ENCODE assay signal across 1 cellular context in genomic region chr10:93852721-93853120, GRCh38.
TF ChIP-seq lines count a peak whose summit lies in the region.

No MANE protein-coding gene starts in this region.

TF ChIP-seq in WTC11, 78 proteins besides CTCF, POLR2A, EP300 and RAD21 (continued from another document):
- TF ChIP-seq IRF1 (CRISPR knock-in tag; IDR thresholded peaks at IDR 0.05) (no peak), JAZF1 (CRISPR knock-in tag; IDR thresholded peaks at IDR 0.05) (no peak), USF1 (CRISPR knock-in tag; IDR thresholded peaks at IDR 0.05) (no peak), NFATC4 (CRISPR knock-in tag; IDR thresholded peaks at IDR 0.05) (no peak), TCF7 (CRISPR knock-in tag; IDR thresholded peaks at IDR 0.05; ENCODE audit: low read depth) (no peak), ZNF512 (CRISPR knock-in tag; IDR thresholded peaks at IDR 0.05; ENCODE audit: borderline replicate concordance) (no peak), ARID4B (CRISPR knock-in tag; IDR thresholded peaks at IDR 0.05; ENCODE audit: borderline replicate concordance) (no peak), RELA (CRISPR knock-in tag; IDR thresholded peaks at IDR 0.05; ENCODE audit: borderline replicate concordance) (no peak), IRF2 (CRISPR knock-in tag; IDR thresholded peaks at IDR 0.05; ENCODE audit: borderline replicate concordance, low read depth) (no peak)
- TF ChIP-seq, protein P1, sequence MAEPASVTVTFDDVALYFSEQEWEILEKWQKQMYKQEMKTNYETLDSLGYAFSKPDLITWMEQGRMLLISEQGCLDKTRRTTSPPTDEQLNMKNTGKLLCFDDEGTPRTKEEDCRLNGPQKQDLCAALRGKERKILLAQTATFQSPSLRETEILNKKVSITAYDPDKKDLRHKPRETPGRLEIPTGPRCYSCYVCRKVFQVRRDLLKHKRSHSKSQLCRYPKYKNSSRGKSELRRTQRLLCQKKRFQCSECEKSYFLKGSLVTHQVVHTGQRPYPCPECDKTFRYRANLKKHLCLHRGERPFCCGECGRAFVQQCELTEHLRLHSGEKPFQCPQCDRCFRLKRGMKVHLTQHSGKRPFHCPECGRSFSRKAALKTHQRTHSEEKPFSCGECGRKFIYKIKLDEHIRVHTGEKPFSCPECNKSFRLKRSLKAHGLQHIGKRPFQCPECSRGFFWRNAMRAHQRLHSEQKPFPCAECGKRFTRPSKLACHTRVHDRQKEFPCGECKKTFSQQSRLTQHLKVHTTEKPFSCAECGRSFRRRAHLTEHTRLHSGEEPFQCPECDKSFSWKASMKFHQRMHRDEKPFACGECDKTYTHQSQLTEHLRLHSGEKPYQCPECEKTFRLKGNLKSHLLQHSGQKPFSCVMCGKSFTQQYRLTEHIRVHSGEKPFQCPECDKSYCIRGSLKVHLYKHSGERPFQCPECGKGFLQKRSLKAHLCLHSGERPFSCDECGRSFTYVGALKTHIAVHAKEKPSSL (CRISPR knock-in tag; conservative IDR thresholded peaks at IDR 0.05) = no peak
